ENCODE assay signal across 21 cellular contexts in the genomic region with DNA sequence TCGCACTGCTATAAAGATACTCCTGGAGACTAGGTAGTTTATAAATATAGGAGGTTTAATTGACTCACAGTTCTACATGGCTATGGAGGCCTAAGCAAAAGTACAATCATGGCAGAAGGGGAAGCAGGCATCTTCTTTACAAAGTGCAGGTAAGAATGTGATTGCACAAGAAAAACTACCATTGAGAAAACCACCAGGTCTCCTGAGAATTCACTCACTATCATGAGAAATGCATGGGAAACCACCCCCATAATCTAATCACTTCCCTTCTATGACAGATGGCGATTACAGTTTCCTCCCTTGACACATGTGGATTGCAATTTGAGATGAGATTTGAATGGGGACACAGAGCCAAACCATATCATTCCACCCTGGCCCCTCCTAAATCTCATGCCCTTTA.
DNase-seq lines count a peak whose midpoint lies in the region; ATAC-seq and TF ChIP-seq lines count a peak whose summit lies in the region.
"Had no signal": no experiment of that assay in that cellular context is flagged by ENCODE, and none has a peak within 500 bp of the region (broad histone marks: within the 10 kb centered on the region; RNA-seq: fewer than 3 reads in every experiment).

No MANE protein-coding gene starts in this region.

- ATAC-seq in GM18508 (IDR thresholded peaks at IDR 0.05; ENCODE audit: insufficient read depth, unreplicated experiment) (peak; percentile 55), GM21576 (IDR thresholded peaks at IDR 0.05; ENCODE audit: unreplicated experiment) (peak; percentile 69), HG03342 (IDR thresholded peaks at IDR 0.05; ENCODE audit: unreplicated experiment) (peak; percentile 57)
- ATAC-seq: stimulated activated naive CD8-positive, alpha-beta T cell treated with anti-CD3 and anti-CD28 coated beads, Interleukin-15, amount 100 ng/mL, for 72 hours had no signal

- H3K4me1 Mint-ChIP-seq in endodermal cell = peaks cover 17% of the 10 kb centered on the region
- H3K4me1 Mint-ChIP-seq: stimulated activated naive CD8-positive, alpha-beta T cell treated with anti-CD3 and anti-CD28 coated beads, Interleukin-15, amount 100 ng/mL, for 72 hours had no signal

- TF ChIP-seq CTCF in endodermal cell (conservative IDR thresholded peaks at IDR 0.05) = no peak

- H3K27me3 Mint-ChIP-seq in endodermal cell (ENCODE audit: insufficient read depth) = no peaks in the 10 kb centered on the region
- H3K27me3 Mint-ChIP-seq: activated naive CD8-positive, alpha-beta T cell; stimulated activated naive CD8-positive, alpha-beta T cell treated with anti-CD3 and anti-CD28 coated beads, Interleukin-15, amount 100 ng/mL, for 72 hours had no signal

- no peak overlapping the region for H3K4me3 Mint-ChIP-seq in endodermal cell
- H3K4me3 Mint-ChIP-seq: activated naive CD8-positive, alpha-beta T cell; stimulated activated naive CD8-positive, alpha-beta T cell treated with anti-CD3 and anti-CD28 coated beads, Interleukin-15, amount 100 ng/mL, for 72 hours had no signal

- DNase-seq in endodermal cell (no peak), AML-193 (lab: John Stamatoyannopoulos, UW) (no peak), cerebellar nuclear complex (lab: John Stamatoyannopoulos, UW) (no peak), NCI-H1694 treated with DMSO at 0.1 percent for 48 hours (lab: John Stamatoyannopoulos, UW) (no peak)
- no peak for DNase-seq in activated CD4-positive, CD25-positive, alpha-beta regulatory T cell treated with anti-CD3 and anti-CD28 coated beads, Interleukin-2, amount 50 U/mL, for 72 hours
- DNase-seq: activated CD4-positive, CD25-positive, alpha-beta regulatory T cell; DMS79 treated with DMSO at 0.1 percent for 48 hours; effector CD4-positive, alpha-beta T cell; NCI-H1436; NCI-H2171 treated with DMSO at 0.1 percent for 48 hours; NCI-H69; nucleus accumbens; stimulated activated CD4-positive, alpha-beta T cell treated with anti-CD3 and anti-CD28 coated beads, Interleukin-4, amount 100 ng/mL, for 1 hour; stimulated activated naive CD8-positive, alpha-beta T cell treated with anti-CD3 and anti-CD28 coated beads, Interleukin-15, amount 100 ng/mL, for 72 hours; T-helper 9 cell; transverse colon had no signal

- no peak overlapping the region for H3K27ac ChIP-seq in endodermal cell (ENCODE audit: low read depth, low read length)
- H3K27ac ChIP-seq: transverse colon had no signal

- no peak overlapping the region for H3K9ac ChIP-seq in endodermal cell (ENCODE audit: extremely low read depth, low read length, poor library complexity, severe bottlenecking)

- WGBS in endodermal cell (ENCODE audit: insufficient coverage in 1 of 2, insufficient read length in 1 of 2), 2 experiments = 95 to 100% methylated on average over 2 of the region's 2 CpGs

- H3K27ac Mint-ChIP-seq in endodermal cell = no peak overlapping the region
- H3K27ac Mint-ChIP-seq: activated naive CD8-positive, alpha-beta T cell; stimulated activated naive CD8-positive, alpha-beta T cell treated with anti-CD3 and anti-CD28 coated beads, Interleukin-15, amount 100 ng/mL, for 72 hours had no signal

- H3K9me3 ChIP-seq in endodermal cell (ENCODE audit: control insufficient read depth, low read length) = peaks cover 51% of the 10 kb centered on the region
- H3K9me3 ChIP-seq: transverse colon had no signal

- H3K36me3 ChIP-seq in endodermal cell (ENCODE audit: control insufficient read depth, insufficient read depth, low read length) = no peaks in the 10 kb centered on the region
- H3K36me3 ChIP-seq: transverse colon had no signal

- no peaks in the 10 kb centered on the region for H3K27me3 ChIP-seq in endodermal cell (ENCODE audit: control insufficient read depth, insufficient read depth, low read length, poor library complexity, severe bottlenecking)
- H3K27me3 ChIP-seq: transverse colon had no signal

- H3K9me3 Mint-ChIP-seq in endodermal cell = peaks cover 39% of the 10 kb centered on the region
- H3K9me3 Mint-ChIP-seq: stimulated activated naive CD8-positive, alpha-beta T cell treated with anti-CD3 and anti-CD28 coated beads, Interleukin-15, amount 100 ng/mL, for 72 hours had no signal

- peak overlapping the region; percentile 12 for H3K4me3 ChIP-seq in endodermal cell (ENCODE audit: low read length)
- H3K4me3 ChIP-seq: lung, transverse colon had no signal

- no peaks in the 10 kb centered on the region for H3K4me1 ChIP-seq in endodermal cell (ENCODE audit: control insufficient read depth, insufficient read depth, low read length)
- H3K4me1 ChIP-seq: transverse colon had no signal

- H3K36me3 Mint-ChIP-seq in endodermal cell (ENCODE audit: low read depth) = no peaks in the 10 kb centered on the region
- H3K36me3 Mint-ChIP-seq: activated naive CD8-positive, alpha-beta T cell had no signal
